Comparison of ENCODE assay signal across 1 cellular context in the genomic region with DNA sequence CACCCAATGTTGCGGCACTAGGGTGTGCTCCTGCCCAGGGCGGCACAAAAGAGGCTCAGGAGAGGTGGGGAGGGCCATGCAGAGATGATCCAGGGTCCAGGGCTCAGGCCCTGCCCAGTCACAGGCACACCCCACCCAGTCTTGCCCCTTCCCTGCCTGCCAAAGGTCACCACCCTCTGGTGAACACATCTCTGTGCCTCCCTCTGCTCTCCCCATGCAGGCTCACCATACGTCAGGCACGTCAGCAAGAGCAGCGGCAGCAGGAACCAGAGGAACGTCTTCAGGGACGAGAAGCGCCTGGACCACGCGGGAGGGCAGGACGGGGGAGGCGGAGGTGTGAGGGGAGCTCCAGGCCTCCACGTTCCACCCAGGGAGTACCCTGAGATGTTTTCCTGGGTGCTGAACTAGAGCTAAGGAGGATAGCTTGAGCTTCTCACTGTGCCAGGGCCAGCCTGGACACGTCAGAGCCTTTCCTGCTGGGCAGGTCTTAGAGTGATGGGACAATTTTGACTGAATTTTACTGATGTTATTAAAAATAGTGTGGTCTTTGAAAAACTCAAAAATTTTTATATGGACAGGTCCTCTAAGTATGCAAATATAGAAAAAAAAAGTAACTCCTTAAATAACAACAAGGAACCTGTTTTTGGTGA.
TF ChIP-seq lines count a peak whose summit lies in the region.

No MANE protein-coding gene starts in this region.

TF ChIP-seq in WTC11, 78 proteins besides CTCF, POLR2A, EP300 and RAD21 (continued from another document):
- TF ChIP-seq, protein P1, sequence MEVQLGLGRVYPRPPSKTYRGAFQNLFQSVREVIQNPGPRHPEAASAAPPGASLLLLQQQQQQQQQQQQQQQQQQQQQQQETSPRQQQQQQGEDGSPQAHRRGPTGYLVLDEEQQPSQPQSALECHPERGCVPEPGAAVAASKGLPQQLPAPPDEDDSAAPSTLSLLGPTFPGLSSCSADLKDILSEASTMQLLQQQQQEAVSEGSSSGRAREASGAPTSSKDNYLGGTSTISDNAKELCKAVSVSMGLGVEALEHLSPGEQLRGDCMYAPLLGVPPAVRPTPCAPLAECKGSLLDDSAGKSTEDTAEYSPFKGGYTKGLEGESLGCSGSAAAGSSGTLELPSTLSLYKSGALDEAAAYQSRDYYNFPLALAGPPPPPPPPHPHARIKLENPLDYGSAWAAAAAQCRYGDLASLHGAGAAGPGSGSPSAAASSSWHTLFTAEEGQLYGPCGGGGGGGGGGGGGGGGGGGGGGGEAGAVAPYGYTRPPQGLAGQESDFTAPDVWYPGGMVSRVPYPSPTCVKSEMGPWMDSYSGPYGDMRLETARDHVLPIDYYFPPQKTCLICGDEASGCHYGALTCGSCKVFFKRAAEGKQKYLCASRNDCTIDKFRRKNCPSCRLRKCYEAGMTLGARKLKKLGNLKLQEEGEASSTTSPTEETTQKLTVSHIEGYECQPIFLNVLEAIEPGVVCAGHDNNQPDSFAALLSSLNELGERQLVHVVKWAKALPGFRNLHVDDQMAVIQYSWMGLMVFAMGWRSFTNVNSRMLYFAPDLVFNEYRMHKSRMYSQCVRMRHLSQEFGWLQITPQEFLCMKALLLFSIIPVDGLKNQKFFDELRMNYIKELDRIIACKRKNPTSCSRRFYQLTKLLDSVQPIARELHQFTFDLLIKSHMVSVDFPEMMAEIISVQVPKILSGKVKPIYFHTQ (CRISPR knock-in tag; IDR thresholded peaks at IDR 0.05), result no peak
